In the genomic region with DNA sequence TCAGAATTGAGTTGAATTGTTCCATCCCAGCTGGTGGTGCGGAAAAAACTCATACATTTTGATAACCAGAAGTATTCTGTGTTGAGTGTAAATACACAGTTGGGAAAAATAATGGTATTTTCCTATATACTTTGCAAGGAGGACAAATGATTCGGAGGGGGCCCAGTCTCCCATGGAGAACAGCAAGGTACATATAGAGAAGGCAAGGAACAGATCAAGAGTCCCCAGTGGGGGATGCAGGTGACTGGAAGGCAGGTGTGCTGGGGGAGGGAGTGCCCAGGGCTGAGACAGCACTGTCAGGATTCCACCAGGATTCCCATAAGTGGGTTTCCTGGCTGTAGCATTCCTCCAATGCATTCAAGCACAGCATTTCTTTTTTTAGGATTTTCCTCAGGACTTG, we compare ENCODE assay signal across 17 cellular contexts. TPM values are rescaled to one million over a fixed set of nuclear protein-coding genes. Genes with fewer than 3 reads are reported as not detected.
"Had no signal": no experiment of that assay in that cellular context is flagged by ENCODE, and none has a peak within 500 bp of the region (broad histone marks: within the 10 kb centered on the region; RNA-seq: fewer than 3 reads in every experiment).

No MANE protein-coding gene starts in this region.

- H3K4me3 ChIP-seq: hepatocyte, smooth muscle cell, upper lobe of right lung had no signal

- H3K4me1 ChIP-seq: parathyroid adenoma, upper lobe of right lung had no signal

- ATAC-seq: activated T-cell treated with anti-CD3 and anti-CD28 coated beads, Interleukin-2, amount 50 U/mL, for 72 hours; upper lobe of right lung had no signal

- H3K27ac ChIP-seq: hepatocyte, parathyroid adenoma, upper lobe of right lung had no signal

- H3K27me3 ChIP-seq: upper lobe of right lung had no signal

- H3K36me3 ChIP-seq: upper lobe of right lung had no signal

- H3K9me3 ChIP-seq: upper lobe of right lung had no signal

- DNase-seq: activated effector memory CD4-positive, alpha-beta T cell treated with Interleukin-2 at 50 U/mL for 16 hours; activated naive CD4-positive, alpha-beta T cell treated with anti-CD3 and anti-CD28 coated beads for 36 hours; activated naive CD8-positive, alpha-beta T cell treated with anti-CD3 and anti-CD28 coated beads, Interleukin-2, amount 10 ng/mL, durations not matched to agents 7 days and 5 days; activated T-cell treated with anti-CD3 and anti-CD28 coated beads, Interleukin-2, amount 50 U/mL, for 72 hours; amniotic stem cell; cerebellar nuclear complex; effector CD4-positive, alpha-beta T cell; foreskin fibroblast; kidney glomerular epithelial cell; stimulated activated CD4-positive, alpha-beta T cell treated with anti-CD3 and anti-CD28 coated beads, Interleukin-15, amount 100 ng/mL, for 24 hours; stimulated activated CD4-positive, alpha-beta T cell treated with anti-CD3 and anti-CD28 coated beads, Interleukin-2, amount 100 ng/mL, for 48 hours; stimulated activated naive CD4-positive, alpha-beta T cell; T-helper 9 cell; upper lobe of right lung had no signal

RNA-seq across cellular contexts. Expression of gene ADCY1, which starts 10.8 kb away (rescaled TPM):
- polyA plus RNA-seq: smooth muscle cell had no signal
